In genomic region chr9:8858250-8859161, GRCh38 we compare ENCODE assay signal across 8 cellular contexts.
A peak's percentile ranks its signal among the peaks of the same experiment; 100 is the strongest.
DNase-seq lines count a peak whose midpoint lies in the region; ATAC-seq and TF ChIP-seq lines count a peak whose summit lies in the region.

No MANE protein-coding gene starts in this region.

- H3K4me3 ChIP-seq in ACC112 (ENCODE audit: low read depth, low read length), result peak overlapping the region; percentile 56
- peak overlapping the region; percentile 28 for H3K4me3 ChIP-seq in epithelial cell of esophagus (ENCODE audit: low read length)

- no peak overlapping the region for H3K27ac Mint-ChIP-seq in natural killer cell treated with Interleukin-12 subunit alpha and Interleukin-12 subunit beta and Interleukin-15 and Interleukin-18, amount 100 ng/mL, for 72 hours

- H3K79me2 ChIP-seq in ACC112 (ENCODE audit: control insufficient read depth, insufficient read depth, low read length, unreplicated experiment), result no peaks in the 10 kb centered on the region

- no peak overlapping the region for H3K27ac ChIP-seq in ACC112 (ENCODE audit: low read depth, low read length)

- peaks cover 3% of the 10 kb centered on the region for H3K9me3 Mint-ChIP-seq in natural killer cell treated with Interleukin-12 subunit alpha and Interleukin-12 subunit beta and Interleukin-15 and Interleukin-18, amount 100 ng/mL, for 72 hours

- no peaks in the 10 kb centered on the region for H3K36me3 ChIP-seq in ACC112 (ENCODE audit: insufficient read depth, low read length)

- peak; percentile 80 for DNase-seq in NCI-H2227 (lab: John Stamatoyannopoulos, UW; ENCODE audit: unreplicated experiment)
- DNase-seq in epithelial cell of esophagus (ENCODE audit: low read depth), result no peak
- DNase-seq in natural killer cell treated with Interleukin-12 subunit alpha and Interleukin-12 subunit beta and Interleukin-15 and Interleukin-18, amount 100 ng/mL, for 72 hours (ENCODE audit: low spot score), result no peak
- no peak for DNase-seq in NCI-H446 (lab: John Stamatoyannopoulos, UW)
- DNase-seq in stimulated activated CD4-positive, alpha-beta T cell treated with anti-CD3 and anti-CD28 coated beads, Interleukin-12 subunit alpha, Interleukin-12 subunit beta, amount 100 ng/mL, for 4 hours, result no peak

- H2AFZ ChIP-seq in ACC112 (ENCODE audit: low read length, unreplicated experiment), result no peak overlapping the region

- no peak for ATAC-seq in natural killer cell treated with Interleukin-12 subunit alpha and Interleukin-12 subunit beta and Interleukin-15 and Interleukin-18, amount 100 ng/mL, for 72 hours
- ATAC-seq in HG02970 (IDR thresholded peaks at IDR 0.05; ENCODE audit: low FRiP score, unreplicated experiment), result no peak
- ATAC-seq in GM21515 (IDR thresholded peaks at IDR 0.05; ENCODE audit: unreplicated experiment), result no peak

- H3K4me3 Mint-ChIP-seq in natural killer cell treated with Interleukin-12 subunit alpha and Interleukin-12 subunit beta and Interleukin-15 and Interleukin-18, amount 100 ng/mL, for 72 hours, result peak overlapping the region; percentile 55

- H3K27me3 ChIP-seq in ACC112 (ENCODE audit: insufficient read depth, low read length), result peaks cover 49% of the 10 kb centered on the region

- no peaks in the 10 kb centered on the region for H3K4me1 ChIP-seq in ACC112 (ENCODE audit: control insufficient read depth, insufficient read depth, low read length, unreplicated experiment)

- peaks cover 5% of the 10 kb centered on the region for H3K36me3 Mint-ChIP-seq in natural killer cell treated with Interleukin-12 subunit alpha and Interleukin-12 subunit beta and Interleukin-15 and Interleukin-18, amount 100 ng/mL, for 72 hours

- H3K27me3 Mint-ChIP-seq in natural killer cell treated with Interleukin-12 subunit alpha and Interleukin-12 subunit beta and Interleukin-15 and Interleukin-18, amount 100 ng/mL, for 72 hours, result peaks cover 28 to 31% of the 10 kb centered on the region in 2 donors

- no peaks in the 10 kb centered on the region for H3K4me1 Mint-ChIP-seq in natural killer cell treated with Interleukin-12 subunit alpha and Interleukin-12 subunit beta and Interleukin-15 and Interleukin-18, amount 100 ng/mL, for 72 hours (ENCODE audit: low read depth in 2 of 2)

- no peak for TF ChIP-seq CTCF in epithelial cell of esophagus (IDR thresholded peaks at IDR 0.05; ENCODE audit: insufficient read depth, low read depth, low read length, missing control alignments)
